Comparison of ENCODE assay signal across 16 cellular contexts in the genomic region with DNA sequence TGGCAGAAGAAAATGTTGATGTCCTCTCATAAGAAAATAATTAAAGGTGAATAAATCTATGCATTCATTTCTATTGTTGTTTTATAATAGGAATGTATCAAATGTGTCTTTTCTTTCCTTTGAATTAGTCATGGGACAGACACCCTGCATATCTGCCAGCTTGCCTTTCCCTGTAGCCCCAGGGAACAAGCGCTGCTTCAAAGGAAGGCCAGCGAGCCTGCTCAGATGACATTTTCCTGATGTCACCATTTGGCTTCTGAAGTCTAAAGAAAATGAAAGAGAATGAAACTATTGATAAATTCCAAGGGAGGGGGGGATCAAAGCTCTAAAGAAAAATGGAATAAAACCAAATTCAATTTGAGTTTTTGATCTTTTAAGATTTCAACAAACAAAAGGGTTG.
A peak's percentile ranks its signal among the peaks of the same experiment; 100 is the strongest.
DNase-seq lines count a peak whose midpoint lies in the region; ATAC-seq and TF ChIP-seq lines count a peak whose summit lies in the region.
"Had no signal": no experiment of that assay in that cellular context is flagged by ENCODE, and none has a peak within 500 bp of the region (broad histone marks: within the 10 kb centered on the region; RNA-seq: fewer than 3 reads in every experiment).

No MANE protein-coding gene starts in this region.

- no peaks in the 10 kb centered on the region for H3K36me3 ChIP-seq in Caco-2 (ENCODE audit: control insufficient read depth, insufficient read depth, low read length)
- H3K36me3 ChIP-seq: right atrium auricular region had no signal

- H3K36me3 Mint-ChIP-seq in Caco-2 (ENCODE audit: insufficient read depth, unreplicated experiment) (no peaks in the 10 kb centered on the region), neural crest cell (ENCODE audit: low read depth) (no peaks in the 10 kb centered on the region)
- H3K36me3 Mint-ChIP-seq: naive thymus-derived CD4-positive, alpha-beta T cell; stimulated activated effector memory CD8-positive, alpha-beta T cell treated with anti-CD3 and anti-CD28 coated beads, Interleukin-12 subunit alpha, Interleukin-12 subunit beta, amount 100 ng/mL, for 72 hours had no signal

- peaks cover 46% of the 10 kb centered on the region for H3K4me1 ChIP-seq in Caco-2
- H3K4me1 ChIP-seq: right atrium auricular region had no signal

- no TSS peak for BruUV-seq in Caco-2 (replicated peaks; lab: Mats Ljungman, UMichigan)

- H3K27me3 Mint-ChIP-seq in Caco-2 (ENCODE audit: insufficient read depth, unreplicated experiment): no peaks in the 10 kb centered on the region
- H3K27me3 Mint-ChIP-seq in neural crest cell (ENCODE audit: low read depth): no peaks in the 10 kb centered on the region
- H3K27me3 Mint-ChIP-seq: activated T-helper 17 cell treated with anti-CD3 and anti-CD28 coated beads, Interleukin-2, amount 50 U/mL, for 72 hours; effector memory CD8-positive, alpha-beta T cell had no signal

- TF ChIP-seq CTCF in Caco-2 (IDR thresholded peaks at IDR 0.05; ENCODE audit: insufficient read depth in 1 of 2, low read depth in 1 of 2, low read length in 1 of 2, severe bottlenecking in 1 of 2, unreplicated experiment in 1 of 2): no peak
- TF ChIP-seq CTCF in neural crest cell (conservative IDR thresholded peaks at IDR 0.05): no peak

- DNase-seq in Caco-2 (peak; percentile 84 to 86), RPMI7951 (ENCODE audit: low read depth) (peak; percentile 83), ecto neural progenitor cell (ENCODE audit: low spot score) (peak; percentile 54), neural crest cell (ENCODE audit: low read depth, low spot score) (peak; percentile 46), GM19238 (ENCODE audit: insufficient read length, low spot score) (no peak), HuH-7.5 (ENCODE audit: low spot score) (no peak)
- DNase-seq: aorta; effector memory CD8-positive, alpha-beta T cell; naive thymus-derived CD4-positive, alpha-beta T cell; NCI-H446; stimulated activated CD4-positive, alpha-beta T cell treated with anti-CD3 and anti-CD28 coated beads, Interleukin-2, amount 100 ng/mL, for 48 hours had no signal

- intact Hi-C loops in Caco-2 (cut with micrococcal nuclease; ENCODE audit: unreplicated experiment): loop anchor here (1.0 to 5.0 kb wide), 2 partner anchors 46 to 54 kb away; no protein-coding TSS in a partner anchor

- H3K9me3 Mint-ChIP-seq in Caco-2 (ENCODE audit: unreplicated experiment): no peaks in the 10 kb centered on the region
- peaks cover 8% of the 10 kb centered on the region for H3K9me3 Mint-ChIP-seq in neural crest cell
- H3K9me3 Mint-ChIP-seq: activated T-helper 17 cell treated with anti-CD3 and anti-CD28 coated beads, Interleukin-2, amount 50 U/mL, for 72 hours; naive thymus-derived CD4-positive, alpha-beta T cell had no signal

- H3K4me3 ChIP-seq in Caco-2 (ENCODE audit: low read depth, low read length): no peak overlapping the region
- H3K4me3 ChIP-seq: right atrium auricular region had no signal

- CTCF ChIA-PET in Caco-2 (lab: Charles Lee): no interaction called here

- ATAC-seq in GM21737 (IDR thresholded peaks at IDR 0.05; ENCODE audit: unreplicated experiment): no peak
- ATAC-seq in HG03521 (IDR thresholded peaks at IDR 0.05; ENCODE audit: unreplicated experiment): no peak
- ATAC-seq: activated T-helper 17 cell treated with anti-CD3 and anti-CD28 coated beads, Interleukin-2, amount 50 U/mL, for 72 hours; effector memory CD8-positive, alpha-beta T cell; naive thymus-derived CD4-positive, alpha-beta T cell; stimulated activated effector memory CD8-positive, alpha-beta T cell treated with anti-CD3 and anti-CD28 coated beads, Interleukin-12 subunit alpha, Interleukin-12 subunit beta, amount 100 ng/mL, for 72 hours had no signal

- POLR2A ChIA-PET in Caco-2 (lab: Charles Lee): interaction anchor here (1.0 to 1.4 kb wide), 2 partner anchors 53 to 62 kb away, joined by 4 to 6 read pairs; no protein-coding TSS in a partner anchor

- no peaks in the 10 kb centered on the region for H3K9me3 ChIP-seq in Caco-2
- H3K9me3 ChIP-seq: right atrium auricular region had no signal

- H3K27me3 ChIP-seq in Caco-2 (replicated peaks; ENCODE audit: control insufficient read depth, insufficient read depth, low read length): no peaks in the 10 kb centered on the region
- H3K27me3 ChIP-seq: right atrium auricular region had no signal

- H3K4me1 Mint-ChIP-seq in Caco-2 (ENCODE audit: low read depth, unreplicated experiment) (peaks cover 26% of the 10 kb centered on the region), neural crest cell (peaks cover 54% of the 10 kb centered on the region)
- H3K4me1 Mint-ChIP-seq: activated T-helper 17 cell treated with anti-CD3 and anti-CD28 coated beads, Interleukin-2, amount 50 U/mL, for 72 hours; naive thymus-derived CD4-positive, alpha-beta T cell; stimulated activated effector memory CD8-positive, alpha-beta T cell treated with anti-CD3 and anti-CD28 coated beads, Interleukin-12 subunit alpha, Interleukin-12 subunit beta, amount 100 ng/mL, for 72 hours had no signal

- H3K4me3 Mint-ChIP-seq in Caco-2 (ENCODE audit: unreplicated experiment) (peak overlapping the region; percentile 32), neural crest cell (peak overlapping the region; percentile 20)
- H3K4me3 Mint-ChIP-seq: activated T-helper 17 cell treated with anti-CD3 and anti-CD28 coated beads, Interleukin-2, amount 50 U/mL, for 72 hours; effector memory CD8-positive, alpha-beta T cell; naive thymus-derived CD4-positive, alpha-beta T cell; stimulated activated effector memory CD8-positive, alpha-beta T cell treated with anti-CD3 and anti-CD28 coated beads, Interleukin-12 subunit alpha, Interleukin-12 subunit beta, amount 100 ng/mL, for 72 hours had no signal

- peak overlapping the region; percentile 78 for H3K27ac Mint-ChIP-seq in Caco-2 (ENCODE audit: unreplicated experiment)
- H3K27ac Mint-ChIP-seq in neural crest cell (ENCODE audit: unreplicated experiment): no peak overlapping the region
- H3K27ac Mint-ChIP-seq: activated T-helper 17 cell treated with anti-CD3 and anti-CD28 coated beads, Interleukin-2, amount 50 U/mL, for 72 hours; effector memory CD8-positive, alpha-beta T cell; naive thymus-derived CD4-positive, alpha-beta T cell; stimulated activated effector memory CD8-positive, alpha-beta T cell treated with anti-CD3 and anti-CD28 coated beads, Interleukin-12 subunit alpha, Interleukin-12 subunit beta, amount 100 ng/mL, for 72 hours had no signal

Comparison
In these comparisons a context has a peak if more than half of its experiments do, and no peak if none do; other contexts are left out.
1. DNase-seq: peak in Caco-2 (2 of 2), RPMI7951 (single experiment), ecto neural progenitor cell (single experiment) and neural crest cell (single experiment); none in GM19238 (single experiment) and HuH-7.5 (single experiment).